ENCODE assay signal across 8 cellular contexts in genomic region chr2:216108310-216108966, GRCh38. TPM values are rescaled to one million over a fixed set of nuclear protein-coding genes. Genes with fewer than 3 reads are reported as not detected.
A peak's percentile ranks its signal among the peaks of the same experiment; 100 is the strongest.
DNase-seq lines count a peak whose midpoint lies in the region; ATAC-seq and TF ChIP-seq lines count a peak whose summit lies in the region.

No MANE protein-coding gene starts in this region.

- H3K4me3 Mint-ChIP-seq in mesothelial cell of epicardium = peak overlapping the region; percentile 100

- TF ChIP-seq CTCF in body of pancreas (IDR thresholded peaks at IDR 0.05) = no peak
- no peak for TF ChIP-seq CTCF in mesothelial cell of epicardium (IDR thresholded peaks at IDR 0.05; ENCODE audit: unreplicated experiment)

- H3K4me1 ChIP-seq in ACC112 (ENCODE audit: control insufficient read depth, insufficient read depth, low read length, unreplicated experiment) = peaks cover 28% of the 10 kb centered on the region
- peaks cover 17% of the 10 kb centered on the region for H3K4me1 ChIP-seq in HUES6 (ENCODE audit: control insufficient read depth, insufficient read depth, low read length)
- peaks cover 29% of the 10 kb centered on the region for H3K4me1 ChIP-seq in body of pancreas

- intact Hi-C loops in body of pancreas (cut with DNase I) = no loop called here

- peak overlapping the region; percentile 100 for H3K27ac Mint-ChIP-seq in mesothelial cell of epicardium

- H3K79me2 ChIP-seq in ACC112 (ENCODE audit: control insufficient read depth, insufficient read depth, low read length, unreplicated experiment) = peaks cover 42% of the 10 kb centered on the region

- no peaks in the 10 kb centered on the region for H3K27me3 Mint-ChIP-seq in mesothelial cell of epicardium (ENCODE audit: low read depth)

- peaks cover 36% of the 10 kb centered on the region for H3K4me1 Mint-ChIP-seq in mesothelial cell of epicardium

- H3K27ac ChIP-seq in ACC112 (ENCODE audit: low read depth, low read length) (peak overlapping the region; percentile 57), HUES6 (ENCODE audit: low read depth, low read length) (peak overlapping the region; percentile 38; the same call in 1 of the 2 replicates), body of pancreas (peak overlapping the region in 3 of 4 donors; percentile 73 to 93 (median 88))

- H3K9me3 ChIP-seq in HUES6 (ENCODE audit: control insufficient read depth, insufficient read depth, low read depth, low read length) (no peaks in the 10 kb centered on the region), body of pancreas (no peaks in the 10 kb centered on the region)

- peak overlapping the region; percentile 65 for H3K9ac ChIP-seq in HUES6 (ENCODE audit: low read length)

- H3K4me3 ChIP-seq in ACC112 (ENCODE audit: low read depth, low read length) (peak overlapping the region; percentile 99), HUES6 (ENCODE audit: low read depth, low read length) (peak overlapping the region; percentile 55), body of pancreas (no peak overlapping the region)

- H2AFZ ChIP-seq in ACC112 (ENCODE audit: low read length, unreplicated experiment) = no peak overlapping the region

- H3K36me3 ChIP-seq in ACC112 (ENCODE audit: insufficient read depth, low read length) = peaks cover 23% of the 10 kb centered on the region
- H3K36me3 ChIP-seq in HUES6 (ENCODE audit: control insufficient read depth, insufficient read depth, low read length) = peaks cover 32% of the 10 kb centered on the region
- peaks cover 0 to 4% of the 10 kb centered on the region in 2 donors for H3K36me3 ChIP-seq in body of pancreas (replicated peaks in 1 of 2; ENCODE audit: insufficient read depth in 1 of 2, low read depth in 2 of 2)

- H3K9me3 Mint-ChIP-seq in mesothelial cell of epicardium = no peaks in the 10 kb centered on the region

- peaks cover 16% of the 10 kb centered on the region for H3K36me3 Mint-ChIP-seq in mesothelial cell of epicardium

- no peak for ATAC-seq in body of pancreas
- ATAC-seq in GM21576 (IDR thresholded peaks at IDR 0.05; ENCODE audit: unreplicated experiment) = no peak

- TF ChIP-seq POLR2A in body of pancreas (IDR thresholded peaks at IDR 0.05) = no peak

- DNase-seq in body of pancreas = no peak
- DNase-seq in mesothelial cell of epicardium (ENCODE audit: low spot score in 2 of 2, unreplicated experiment in 2 of 2) = no peak
- DNase-seq in CD1c-positive myeloid dendritic cell (ENCODE audit: extremely low spot score) = no peak
- no peak for DNase-seq in central memory CD4-positive, alpha-beta T cell
- no peak for DNase-seq in Ammon's horn (ENCODE audit: low spot score)

- WGBS in body of pancreas, 2 donors = 53 to 62% methylated on average over 6 of the region's 6 CpGs

- H3K27me3 ChIP-seq in ACC112 (ENCODE audit: insufficient read depth, low read length) (no peaks in the 10 kb centered on the region), HUES6 (ENCODE audit: control insufficient read depth, insufficient read depth, low read length) (no peaks in the 10 kb centered on the region), body of pancreas (no peaks in the 10 kb centered on the region)

RNA-seq across cellular contexts. Expression of gene XRCC5, which starts 0.7 kb away (rescaled TPM):
- total RNA-seq in body of pancreas (10 to 100 TPM; 74.2 to 74.7 TPM), mesothelial cell of epicardium (291 to 294 TPM (median 291 TPM) in 3 replicates)

RNA-seq across cellular contexts. Expression of gene TMEM169, which starts 26.7 kb away (rescaled TPM):
- total RNA-seq in body of pancreas (under 1 TPM in 1 of 2 donors, not detected in 1; 0.26 TPM), mesothelial cell of epicardium (0.71 to 0.84 TPM (median 0.78 TPM) in 3 replicates)

RNA-seq across cellular contexts. Expression of gene PECR, which starts 26.8 kb away (rescaled TPM):
- 1 to 10 TPM; 5.9 to 6.5 TPM for total RNA-seq in body of pancreas
- total RNA-seq in mesothelial cell of epicardium = 9.3 to 12.2 TPM (median 9.7 TPM) in 3 replicates

Comparison
In these comparisons a context has a peak if more than half of its experiments do, and no peak if none do; other contexts are left out.
1. H3K27ac ChIP-seq: peak in every context shown above with its lines; median percentile 88 in body of pancreas; 57 in ACC112; 38 in HUES6.
2. H3K4me3 ChIP-seq: peak in ACC112 (single experiment) and HUES6 (single experiment); none in body of pancreas (0 of 2).